ENCODE assay signal across 18 cellular contexts in the genomic region with DNA sequence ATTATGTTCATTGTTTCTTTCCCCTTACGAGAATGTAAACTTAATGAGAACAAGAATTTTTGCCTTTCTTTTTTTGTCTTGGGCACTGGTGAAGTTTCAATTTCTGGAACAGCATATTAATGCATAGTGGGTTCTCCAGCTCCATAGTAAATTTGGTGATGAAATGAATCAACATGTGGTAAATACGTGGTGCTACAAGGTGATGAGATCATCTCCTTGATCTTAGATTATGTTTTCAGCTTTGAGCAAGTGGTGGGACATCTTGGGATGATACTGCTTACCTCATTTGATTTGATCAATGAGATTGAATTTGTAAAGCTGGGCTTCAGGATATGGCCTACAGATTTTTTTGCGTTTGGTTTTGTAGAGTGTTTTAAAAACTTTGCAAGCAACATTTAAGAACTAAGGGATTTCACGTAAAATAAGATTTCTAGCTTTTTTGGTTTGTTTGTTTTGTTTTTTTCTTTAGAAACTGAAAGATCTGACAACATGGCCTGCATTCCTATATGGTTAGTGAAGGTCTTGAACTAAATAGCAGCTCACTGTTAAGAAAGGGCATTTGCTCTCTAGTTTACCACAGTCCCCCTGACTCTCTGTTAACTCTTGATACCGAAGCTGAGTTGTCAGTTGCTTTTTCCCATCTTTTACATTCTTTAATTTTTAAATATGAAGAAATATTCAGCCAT. TPM values are rescaled to one million over a fixed set of nuclear protein-coding genes. Genes with fewer than 3 reads are reported as not detected.
DNase-seq lines count a peak whose midpoint lies in the region; ATAC-seq and TF ChIP-seq lines count a peak whose summit lies in the region.
"Had no signal": no experiment of that assay in that cellular context is flagged by ENCODE, and none has a peak within 500 bp of the region (broad histone marks: within the 10 kb centered on the region; RNA-seq: fewer than 3 reads in every experiment).

No MANE protein-coding gene starts in this region.

- DNase-seq in GM23248: peak; percentile 57
- peak; percentile 26 for DNase-seq in NCI-H226
- peak; percentile 53 for DNase-seq in brain microvascular endothelial cell
- no peak for DNase-seq in natural killer cell treated with Interleukin-12 subunit alpha and Interleukin-12 subunit beta and Interleukin-15 and Interleukin-18, amount 100 ng/mL, for 72 hours (ENCODE audit: low spot score)
- no peak for DNase-seq in NCI-H1436 treated with DMSO at 0.1 percent for 48 hours (lab: John Stamatoyannopoulos, UW)
- DNase-seq in NCI-H187 treated with DMSO at 0.1 percent for 48 hours (lab: John Stamatoyannopoulos, UW): no peak
- DNase-seq in activated gamma-delta T cell (lab: John Stamatoyannopoulos, UW): no peak
- DNase-seq: activated CD4-positive, alpha-beta T cell treated with anti-CD3 and anti-CD28 coated beads, Interleukin-2, amount 50 U/mL, for 1 hour; activated naive CD4-positive, alpha-beta T cell treated with anti-CD3 and anti-CD28 coated beads, Interleukin-2, amount 10 ng/mL, durations not matched to agents 7 days and 5 days; C1 segment of cervical spinal cord; DMS79 treated with DMSO at 0.1 percent for 48 hours; heart left ventricle; left colon; naive B cell; NCI-H2107; NCI-H82; retina; transverse colon had no signal

- H3K9me3 ChIP-seq in GM23248 (ENCODE audit: low read depth): no peaks in the 10 kb centered on the region
- H3K9me3 ChIP-seq: heart left ventricle, transverse colon had no signal

- peak overlapping the region; percentile 46 for H3K4me3 Mint-ChIP-seq in natural killer cell treated with Interleukin-12 subunit alpha and Interleukin-12 subunit beta and Interleukin-15 and Interleukin-18, amount 100 ng/mL, for 72 hours
- H3K4me3 Mint-ChIP-seq: activated naive CD4-positive, alpha-beta T cell treated with anti-CD3 and anti-CD28 coated beads, Interleukin-2, amount 10 ng/mL, durations not matched to agents 7 days and 5 days; naive B cell had no signal

- H3K9me2 ChIP-seq in GM23248 (ENCODE audit: insufficient read depth): no peaks in the 10 kb centered on the region

- H3K4me2 ChIP-seq in GM23248 (ENCODE audit: unreplicated experiment): peak overlapping the region; percentile 44

- peaks cover 85% of the 10 kb centered on the region for H3F3A ChIP-seq in GM23248 (ENCODE audit: insufficient read depth)

- peaks cover 35 to 45% of the 10 kb centered on the region in 2 donors for H3K4me1 Mint-ChIP-seq in natural killer cell treated with Interleukin-12 subunit alpha and Interleukin-12 subunit beta and Interleukin-15 and Interleukin-18, amount 100 ng/mL, for 72 hours (ENCODE audit: low read depth in 2 of 2)
- H3K4me1 Mint-ChIP-seq: naive B cell had no signal

- in situ Hi-C loops in GM23248 (cut with MboI) (no loop called here), brain microvascular endothelial cell (cut with HindIII; ENCODE audit: low pct_ligation_motif_present, low sequenced_read_pairs) (no loop called here)

- H3K27ac ChIP-seq in GM23248: peak overlapping the region; percentile 95
- peak overlapping the region; percentile 70 for H3K27ac ChIP-seq in brain microvascular endothelial cell
- H3K27ac ChIP-seq: heart left ventricle had no signal

- H3K27me3 Mint-ChIP-seq in natural killer cell treated with Interleukin-12 subunit alpha and Interleukin-12 subunit beta and Interleukin-15 and Interleukin-18, amount 100 ng/mL, for 72 hours: no peaks in the 10 kb centered on the region
- H3K27me3 Mint-ChIP-seq: activated naive CD4-positive, alpha-beta T cell treated with anti-CD3 and anti-CD28 coated beads, Interleukin-2, amount 10 ng/mL, durations not matched to agents 7 days and 5 days had no signal

- H3K4me3 ChIP-seq in GM23248 (no peak overlapping the region), brain microvascular endothelial cell (ENCODE audit: low read depth, low read length) (no peak overlapping the region)
- H3K4me3 ChIP-seq: heart left ventricle, transverse colon had no signal

- 0 out of 2 replicates have a peak, but pooled peaks cover under 1% of the 10 kb centered on the region for H4K20me1 ChIP-seq in GM23248 (ENCODE audit: insufficient read depth)

- peaks cover 7% of the 10 kb centered on the region for H3K36me3 Mint-ChIP-seq in natural killer cell treated with Interleukin-12 subunit alpha and Interleukin-12 subunit beta and Interleukin-15 and Interleukin-18, amount 100 ng/mL, for 72 hours
- H3K36me3 Mint-ChIP-seq: activated naive CD4-positive, alpha-beta T cell treated with anti-CD3 and anti-CD28 coated beads, Interleukin-2, amount 10 ng/mL, durations not matched to agents 7 days and 5 days; naive B cell had no signal

- no peaks in the 10 kb centered on the region for H3K27me3 ChIP-seq in GM23248 (replicated peaks; ENCODE audit: insufficient read depth)
- H3K27me3 ChIP-seq in brain microvascular endothelial cell (replicated peaks): no peaks in the 10 kb centered on the region
- H3K27me3 ChIP-seq: heart left ventricle, transverse colon had no signal

- no peak overlapping the region for H2AFZ ChIP-seq in GM23248

- H3K79me2 ChIP-seq in GM23248 (ENCODE audit: insufficient read depth): peaks cover 96% of the 10 kb centered on the region

- H3K9me3 Mint-ChIP-seq in natural killer cell treated with Interleukin-12 subunit alpha and Interleukin-12 subunit beta and Interleukin-15 and Interleukin-18, amount 100 ng/mL, for 72 hours: no peaks in the 10 kb centered on the region
- H3K9me3 Mint-ChIP-seq: activated naive CD4-positive, alpha-beta T cell treated with anti-CD3 and anti-CD28 coated beads, Interleukin-2, amount 10 ng/mL, durations not matched to agents 7 days and 5 days; naive B cell had no signal

- peak; percentile 75 to 80 for ATAC-seq in natural killer cell treated with Interleukin-12 subunit alpha and Interleukin-12 subunit beta and Interleukin-15 and Interleukin-18, amount 100 ng/mL, for 72 hours
- ATAC-seq: heart left ventricle, left colon had no signal

- H3K4me1 ChIP-seq in GM23248 (ENCODE audit: insufficient read depth): peaks cover 91% of the 10 kb centered on the region

- no peak overlapping the region for H3K9ac ChIP-seq in GM23248

- WGBS in GM23248 (ENCODE audit: low coverage in 1 of 2, low lambda C conversion rate in 2 of 2, missing lambda C conversion rate in 2 of 2), 2 experiments: 58 to 59% methylated on average over 5 of the region's 5 CpGs

- H3K36me3 ChIP-seq in GM23248 (ENCODE audit: low read depth): 0 out of 2 replicates have a peak, but pooled peaks cover 14% of the 10 kb centered on the region
- H3K36me3 ChIP-seq in brain microvascular endothelial cell (replicated peaks): peaks cover 15% of the 10 kb centered on the region
- H3K36me3 ChIP-seq: transverse colon had no signal

- TF ChIP-seq CTCF in brain microvascular endothelial cell (IDR thresholded peaks at IDR 0.05; ENCODE audit: low read depth, low read length, missing control alignments): no peak

- peak overlapping the region; percentile 79 to 87 for H3K27ac Mint-ChIP-seq in natural killer cell treated with Interleukin-12 subunit alpha and Interleukin-12 subunit beta and Interleukin-15 and Interleukin-18, amount 100 ng/mL, for 72 hours
- H3K27ac Mint-ChIP-seq: activated naive CD4-positive, alpha-beta T cell treated with anti-CD3 and anti-CD28 coated beads, Interleukin-2, amount 10 ng/mL, durations not matched to agents 7 days and 5 days; naive B cell had no signal

RNA-seq across cellular contexts. Expression of gene FNDC3B, which starts 45.6 kb away (rescaled TPM):
- 123 and 128 TPM in 2 replicates for total RNA-seq in GM23248 (2014; rRNA removed; shearing (Covaris generic))
- 85.5 and 95.7 TPM in 2 replicates for polyA plus RNA-seq in GM23248 (2016; fragmentation: Nextera tagmentation; extraction: Ambion mirVana)
- total RNA-seq in natural killer cell treated with Interleukin-12 subunit alpha and Interleukin-12 subunit beta and Interleukin-15 and Interleukin-18, amount 100 ng/mL, for 72 hours: 100 to 1,000 TPM; 149 to 217 TPM

Comparison
In these comparisons a context has a peak if more than half of its experiments do, and no peak if none do; other contexts are left out.
1. DNase-seq: peak in GM23248 (single experiment), NCI-H226 (single experiment) and brain microvascular endothelial cell (single experiment); none in natural killer cell treated with Interleukin-12 subunit alpha and Interleukin-12 subunit beta and Interleukin-15 and Interleukin-18, amount 100 ng/mL, for 72 hours (single experiment), NCI-H1436 treated with DMSO at 0.1 percent for 48 hours (single experiment), NCI-H187 treated with DMSO at 0.1 percent for 48 hours (single experiment) and activated gamma-delta T cell (single experiment).